Comparison of ENCODE assay signal across 9 cellular contexts in the genomic region with DNA sequence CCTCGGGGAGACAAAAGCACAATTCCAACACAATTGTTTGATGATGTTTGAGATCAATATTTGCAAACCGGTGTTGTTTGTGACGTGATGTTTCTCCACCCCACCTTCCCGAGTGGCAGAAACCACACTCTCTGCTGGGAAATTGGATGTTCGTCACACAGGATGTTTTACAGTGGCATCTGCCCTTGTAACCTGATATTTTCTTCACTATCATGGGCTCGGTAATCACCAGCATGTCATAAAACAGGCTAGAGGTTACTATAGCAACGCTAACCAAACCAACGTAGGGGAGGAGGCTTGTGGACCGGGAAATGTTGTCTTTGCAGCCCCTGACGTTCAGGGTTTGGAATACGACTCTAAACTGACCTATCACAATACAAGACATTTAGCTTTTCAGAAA.
DNase-seq lines count a peak whose midpoint lies in the region; ATAC-seq and TF ChIP-seq lines count a peak whose summit lies in the region.
"Had no signal": no experiment of that assay in that cellular context is flagged by ENCODE, and none has a peak within 500 bp of the region (broad histone marks: within the 10 kb centered on the region; RNA-seq: fewer than 3 reads in every experiment).

No MANE protein-coding gene starts in this region.

- peaks cover 0 to 7% of the 10 kb centered on the region in 2 donors for H3K4me1 ChIP-seq in duodenal mucosa (ENCODE audit: control insufficient read depth in 1 of 2, insufficient read depth in 2 of 2, low read length in 2 of 2)
- H3K4me1 ChIP-seq: prostate gland had no signal

- H3K9me3 ChIP-seq in duodenal mucosa (ENCODE audit: control insufficient read depth in 1 of 2, low read length in 2 of 2) = no peaks in the 10 kb centered on the region
- H3K9me3 ChIP-seq: prostate gland had no signal

- H3K27ac ChIP-seq in duodenal mucosa (ENCODE audit: low read depth, low read length) = no peak overlapping the region
- H3K27ac ChIP-seq in substantia nigra (ENCODE audit: low read depth, low read length, poor library complexity, severe bottlenecking) = no peak overlapping the region
- H3K27ac ChIP-seq: prostate gland had no signal

- peak; percentile 72 for DNase-seq in HFF-Myc (ENCODE audit: extremely low read depth, low read depth)
- DNase-seq in NCI-H345 treated with DMSO at 0.1 percent for 48 hours (lab: John Stamatoyannopoulos, UW; ENCODE audit: unreplicated experiment) = peak; percentile 9
- peak; percentile 91 for DNase-seq in renal cortical epithelial cell (ENCODE audit: low read depth)
- DNase-seq in substantia nigra (lab: John Stamatoyannopoulos, UW) = no peak
- DNase-seq in stimulated activated CD4-positive, alpha-beta T cell treated with anti-CD3 and anti-CD28 coated beads, Interleukin-4, amount 100 ng/mL, for 24 hours = no peak
- DNase-seq in activated CD4-positive, alpha-beta T cell treated with anti-CD3 and anti-CD28 coated beads for 1 hour = no peak

- no peaks in the 10 kb centered on the region for H3K27me3 ChIP-seq in duodenal mucosa (ENCODE audit: control insufficient read depth in 1 of 2, insufficient read depth in 2 of 2, low read length in 2 of 2)

- H3K4me3 ChIP-seq in HFF-Myc (replicated peaks; ENCODE audit: low read depth, low read length) (no peak overlapping the region), duodenal mucosa (ENCODE audit: low read depth in 1 of 2, low read length in 2 of 2) (peak overlapping the region; percentile 32 to 67)
- H3K4me3 ChIP-seq: prostate gland had no signal

- no peak for ATAC-seq in HG03571 (IDR thresholded peaks at IDR 0.05; ENCODE audit: unreplicated experiment)

- no peak for TF ChIP-seq CTCF in HFF-Myc (IDR thresholded peaks at IDR 0.05; ENCODE audit: low read depth, low read length, missing control alignments)

- H3K36me3 ChIP-seq in duodenal mucosa (ENCODE audit: control insufficient read depth in 1 of 2, insufficient read depth in 2 of 2, low read length in 2 of 2) = no peaks in the 10 kb centered on the region
- H3K36me3 ChIP-seq: prostate gland had no signal

- no peak overlapping the region for H3K9ac ChIP-seq in duodenal mucosa (ENCODE audit: low read depth in 1 of 2, low read length in 2 of 2)

Comparison
In these comparisons a context has a peak if more than half of its experiments do, and no peak if none do; other contexts are left out.
1. DNase-seq: peak in HFF-Myc (single experiment), NCI-H345 treated with DMSO at 0.1 percent for 48 hours (single experiment) and renal cortical epithelial cell (single experiment); none in substantia nigra (0 of 49), stimulated activated CD4-positive, alpha-beta T cell treated with anti-CD3 and anti-CD28 coated beads, Interleukin-4, amount 100 ng/mL, for 24 hours (single experiment) and activated CD4-positive, alpha-beta T cell treated with anti-CD3 and anti-CD28 coated beads for 1 hour (single experiment).